In the genomic region with DNA sequence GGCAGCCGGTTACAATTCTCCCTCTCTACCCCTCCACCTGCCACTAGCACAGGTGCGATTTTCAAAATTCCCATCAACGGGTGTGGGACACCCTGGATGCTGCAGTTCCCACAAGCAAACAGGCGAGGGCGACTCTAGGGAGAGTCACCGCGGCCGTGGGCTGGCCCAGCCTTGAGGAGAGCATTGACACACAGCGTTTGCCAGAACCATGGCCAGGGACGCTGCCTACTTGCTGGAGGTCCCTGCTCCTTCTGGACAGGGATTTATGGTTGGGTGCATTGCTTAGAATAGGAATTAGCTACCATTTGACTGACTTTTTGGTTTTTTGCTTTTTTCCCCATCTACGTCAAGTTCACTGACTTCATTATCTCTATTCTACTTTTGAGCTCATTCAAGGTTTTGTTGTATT, we compare ENCODE assay signal across 9 cellular contexts. TPM values are rescaled to one million over a fixed set of nuclear protein-coding genes. Genes with fewer than 3 reads are reported as not detected.
DNase-seq lines count a peak whose midpoint lies in the region; ATAC-seq and TF ChIP-seq lines count a peak whose summit lies in the region.
"Had no signal": no experiment of that assay in that cellular context is flagged by ENCODE, and none has a peak within 500 bp of the region (broad histone marks: within the 10 kb centered on the region; RNA-seq: fewer than 3 reads in every experiment).

No MANE protein-coding gene starts in this region.

- H3K9me3 ChIP-seq in endodermal cell (ENCODE audit: control insufficient read depth, low read length), result no peaks in the 10 kb centered on the region

- no peaks in the 10 kb centered on the region for H3K4me1 Mint-ChIP-seq in activated CD8-positive, alpha-beta T cell treated with anti-CD3 and anti-CD28 coated beads for 36 hours (ENCODE audit: low read depth)
- H3K4me1 Mint-ChIP-seq in endodermal cell (no peaks in the 10 kb centered on the region), naive B cell (no peaks in the 10 kb centered on the region)

- no peaks in the 10 kb centered on the region for H3K27me3 ChIP-seq in endodermal cell (ENCODE audit: control insufficient read depth, insufficient read depth, low read length, poor library complexity, severe bottlenecking)

- DNase-seq in AG08396 (ENCODE audit: low spot score) (peak; percentile 80), GM20000 (ENCODE audit: low spot score) (peak; percentile 78), NCI-H524 (lab: John Stamatoyannopoulos, UW) (peak; percentile 22 to 63), endodermal cell (peak; percentile 96), naive B cell (peak; percentile 23), superior temporal gyrus (ENCODE audit: extremely low spot score) (peak; percentile 20), NCI-H128 (lab: John Stamatoyannopoulos, UW; ENCODE audit: unreplicated experiment) (no peak)
- DNase-seq in activated CD8-positive, alpha-beta T cell treated with anti-CD3 and anti-CD28 coated beads for 36 hours, result peak; percentile 69

- H3K36me3 ChIP-seq in endodermal cell (ENCODE audit: control insufficient read depth, insufficient read depth, low read length), result no peaks in the 10 kb centered on the region

- POLR2A ChIA-PET in activated CD8-positive, alpha-beta T cell treated with anti-CD3 and anti-CD28 coated beads for 36 hours (lab: Charles Lee), result no interaction called here

- H3K27me3 Mint-ChIP-seq in activated CD8-positive, alpha-beta T cell treated with anti-CD3 and anti-CD28 coated beads for 36 hours, result peaks cover 6% of the 10 kb centered on the region
- H3K27me3 Mint-ChIP-seq in endodermal cell (ENCODE audit: insufficient read depth), result peaks cover 2% of the 10 kb centered on the region
- peaks cover 9 to 20% (median 12%) of the 10 kb centered on the region in 3 donors for H3K27me3 Mint-ChIP-seq in naive B cell

- no peak overlapping the region for H3K4me3 ChIP-seq in endodermal cell (ENCODE audit: low read length)

- no peak overlapping the region for H3K4me3 Mint-ChIP-seq in activated CD8-positive, alpha-beta T cell treated with anti-CD3 and anti-CD28 coated beads for 36 hours
- H3K4me3 Mint-ChIP-seq in endodermal cell, result no peak overlapping the region
- no peak overlapping the region for H3K4me3 Mint-ChIP-seq in naive B cell

- CTCF ChIA-PET in activated CD8-positive, alpha-beta T cell treated with anti-CD3 and anti-CD28 coated beads for 36 hours (lab: Charles Lee), result interaction anchor here (0.7 to 5.8 kb wide), 9 partner anchors 9 to 215 kb away, joined by 3 to 85 read pairs (median 6); partner anchors contain the start of gene METTL27

- WGBS in endodermal cell (ENCODE audit: insufficient coverage in 1 of 2, insufficient read length in 1 of 2), 2 experiments, result 3 to 8% methylated on average over 7 to 10 of the region's 11 CpGs

- H3K36me3 Mint-ChIP-seq in activated CD8-positive, alpha-beta T cell treated with anti-CD3 and anti-CD28 coated beads for 36 hours (ENCODE audit: low read depth), result no peaks in the 10 kb centered on the region
- H3K36me3 Mint-ChIP-seq in endodermal cell (ENCODE audit: low read depth) (no peaks in the 10 kb centered on the region), naive B cell (peaks cover 0 to 11% of the 10 kb centered on the region in 2 donors)

- H3K9me3 Mint-ChIP-seq in activated CD8-positive, alpha-beta T cell treated with anti-CD3 and anti-CD28 coated beads for 36 hours, result no peaks in the 10 kb centered on the region
- no peaks in the 10 kb centered on the region for H3K9me3 Mint-ChIP-seq in endodermal cell
- peaks cover 0 to 21% (median 14%) of the 10 kb centered on the region in 7 donors for H3K9me3 Mint-ChIP-seq in naive B cell

- ATAC-seq in activated CD8-positive, alpha-beta T cell treated with anti-CD3 and anti-CD28 coated beads for 36 hours, result peak; percentile 95
- ATAC-seq in naive B cell (ENCODE audit: low read depth in 2 of 2), result peak; percentile 49 to 71

- H3K27ac ChIP-seq in endodermal cell (ENCODE audit: low read depth, low read length), result no peak overlapping the region

- intact Hi-C loops in activated CD8-positive, alpha-beta T cell treated with anti-CD3 and anti-CD28 coated beads for 36 hours (cut with micrococcal nuclease), result loop anchor here (2.0 kb wide), 1 partner anchor 39 kb away; no protein-coding TSS in a partner anchor

- TF ChIP-seq CTCF in GM20000 (IDR thresholded peaks at IDR 0.05; ENCODE audit: extremely low read depth, missing control alignments) (peak; percentile 71), endodermal cell (conservative IDR thresholded peaks at IDR 0.05) (peak; percentile 88)
- TF ChIP-seq CTCF in activated CD8-positive, alpha-beta T cell treated with anti-CD3 and anti-CD28 coated beads for 36 hours (IDR thresholded peaks at IDR 0.05), result peak; percentile 78

- H3K4me1 ChIP-seq in endodermal cell (ENCODE audit: control insufficient read depth, insufficient read depth, low read length), result no peaks in the 10 kb centered on the region

- no peak overlapping the region for H3K27ac Mint-ChIP-seq in activated CD8-positive, alpha-beta T cell treated with anti-CD3 and anti-CD28 coated beads for 36 hours
- H3K27ac Mint-ChIP-seq in endodermal cell (no peak overlapping the region), naive B cell (no peak overlapping the region)

- no peak overlapping the region for H3K9ac ChIP-seq in endodermal cell (ENCODE audit: extremely low read depth, low read length, poor library complexity, severe bottlenecking)

RNA-seq across cellular contexts. Expression of gene CLDN4, which starts 19.0 kb away (rescaled TPM):
- total RNA-seq in activated CD8-positive, alpha-beta T cell treated with anti-CD3 and anti-CD28 coated beads for 36 hours, result under 1 TPM; 0.20 to 0.72 TPM
- 1 to 10 TPM; 5.6 to 9.7 TPM for total RNA-seq in endodermal cell
- polyA plus RNA-seq in endodermal cell (2013, experiment 1 of 2), result 2.2 TPM
- 1.8 TPM for polyA plus RNA-seq in endodermal cell (2013, experiment 2 of 2)
- under 1 TPM in 2 of 6 donors, not detected in 4; 0.08 to 0.13 TPM for polyA plus RNA-seq in naive B cell (ENCODE audit: low read depth in 6 of 6)

RNA-seq across cellular contexts. Expression of gene METTL27, which starts 30.6 kb away (rescaled TPM):
- not detected for total RNA-seq in activated CD8-positive, alpha-beta T cell treated with anti-CD3 and anti-CD28 coated beads for 36 hours
- 10 to 100 TPM; 20.9 to 22.2 TPM for total RNA-seq in endodermal cell
- polyA plus RNA-seq in endodermal cell (2013, experiment 1 of 2), result 4.3 TPM
- polyA plus RNA-seq in endodermal cell (2013, experiment 2 of 2), result 4.2 TPM
- 1 to 10 TPM in 3 of 6 donors, under 1 TPM in 1, not detected in 2; 0.61 to 3.9 (median 1.6) TPM for polyA plus RNA-seq in naive B cell (ENCODE audit: low read depth in 6 of 6)
- total RNA-seq: mononuclear cell had no signal

RNA-seq across cellular contexts. Expression of gene CLDN3, which starts 41.7 kb away (rescaled TPM):
- total RNA-seq in activated CD8-positive, alpha-beta T cell treated with anti-CD3 and anti-CD28 coated beads for 36 hours, result not detected
- total RNA-seq in endodermal cell, result 10 to 100 TPM; 20.7 to 47.0 TPM
- 4.2 TPM for polyA plus RNA-seq in endodermal cell (2013, experiment 1 of 2)
- polyA plus RNA-seq in endodermal cell (2013, experiment 2 of 2), result 3.6 TPM
- not detected for polyA plus RNA-seq in naive B cell (ENCODE audit: low read depth in 6 of 6)
- total RNA-seq: mononuclear cell had no signal

RNA-seq across cellular contexts. Expression of gene TMEM270, which starts 49.2 kb away (rescaled TPM):
- total RNA-seq in activated CD8-positive, alpha-beta T cell treated with anti-CD3 and anti-CD28 coated beads for 36 hours, result not detected
- not detected for total RNA-seq in endodermal cell
- not detected for polyA plus RNA-seq in endodermal cell (2013, experiment 1 of 2)
- polyA plus RNA-seq in endodermal cell (2013, experiment 2 of 2), result not detected
- polyA plus RNA-seq in naive B cell (ENCODE audit: low read depth in 6 of 6), result not detected
- total RNA-seq: mononuclear cell had no signal

Comparison
In these comparisons a context has a peak if more than half of its experiments do, and no peak if none do; other contexts are left out.
1. RNA of gene METTL27, which starts 30.6 kb away (total RNA-seq): 20.9 to 22.2 TPM in endodermal cell; not detected in activated CD8-positive, alpha-beta T cell treated with anti-CD3 and anti-CD28 coated beads for 36 hours; every median in the first group is over 10 times any median in the second.
2. RNA of gene CLDN3, which starts 41.7 kb away (total RNA-seq): 20.7 to 47.0 TPM in endodermal cell; not detected in activated CD8-positive, alpha-beta T cell treated with anti-CD3 and anti-CD28 coated beads for 36 hours; every median in the first group is over 10 times any median in the second.
3. Peak in every context shown above with its lines, with median percentiles within 50 percentile points of each other: CTCF ChIP-seq.